ENCODE assay signal across 20 cellular contexts in genomic region chr6:105649192-105649591, GRCh38.
DNase-seq lines count a peak whose midpoint lies in the region; ATAC-seq, FAIRE-seq and TF ChIP-seq lines count a peak whose summit lies in the region.
"Had no signal": no experiment of that assay in that cellular context is flagged by ENCODE, and none has a peak within 500 bp of the region (broad histone marks: within the 10 kb centered on the region; RNA-seq: fewer than 3 reads in every experiment).

No MANE protein-coding gene starts in this region.

- H3K9me3 ChIP-seq in DND-41 (ENCODE audit: insufficient read depth, low read length, severe bottlenecking) (no peaks in the 10 kb centered on the region), trophoblast cell (ENCODE audit: insufficient read depth, low read depth, low read length) (no peaks in the 10 kb centered on the region)
- H3K9me3 ChIP-seq: adrenal gland, neutrophil, prostate gland, SJCRH30, testis had no signal

- H3K36me3 Mint-ChIP-seq in activated CD4-positive, alpha-beta memory T cell treated with anti-CD3 and anti-CD28 coated beads for 36 hours = no peaks in the 10 kb centered on the region
- H3K36me3 Mint-ChIP-seq in immature natural killer cell = no peaks in the 10 kb centered on the region

- no peak overlapping the region for H2BK120ac ChIP-seq in trophoblast cell (ENCODE audit: insufficient read depth, low read length, poor library complexity)

- H3K18ac ChIP-seq in trophoblast cell (ENCODE audit: low read length) = no peak overlapping the region

- no peak overlapping the region for H4K8ac ChIP-seq in trophoblast cell (ENCODE audit: low read depth, low read length)

- no peak for TF ChIP-seq POLR2A in GM12891 (IDR thresholded peaks at IDR 0.05; ENCODE audit: low read depth, low read length)

- no CpG with 5 or more reads among the region's 1 CpG for WGBS in trophoblast cell (ENCODE audit: extremely low coverage, insufficient coverage, insufficient read length)

- H2BK12ac ChIP-seq in trophoblast cell (ENCODE audit: low read length) = no peak overlapping the region

- H3K23ac ChIP-seq in trophoblast cell (ENCODE audit: low read length) = no peak overlapping the region

- H3K4ac ChIP-seq in trophoblast cell (ENCODE audit: low read depth, low read length) = no peak overlapping the region

- no peak overlapping the region for H4K91ac ChIP-seq in trophoblast cell (ENCODE audit: low read depth, low read length)

- peak; percentile 9 for FAIRE-seq in GM12891 (lab: Jason Lieb, UNC)
- FAIRE-seq: bronchial epithelial cell had no signal

- H3K14ac ChIP-seq in trophoblast cell (ENCODE audit: low read length) = no peak overlapping the region

- no peaks in the 10 kb centered on the region for H3K79me1 ChIP-seq in trophoblast cell (ENCODE audit: low read length)

- DNase-seq in DND-41 (peak; percentile 26), GM12891 (ENCODE audit: insufficient read length, low spot score) (no peak), immature natural killer cell (peak in 2 of 3 donors; percentile 10 to 25), trophoblast cell (no peak), NCI-H128 (lab: John Stamatoyannopoulos, UW; ENCODE audit: unreplicated experiment) (no peak), activated gamma-delta T cell (lab: John Stamatoyannopoulos, UW) (no peak)
- peak; percentile 22 for DNase-seq in activated CD4-positive, alpha-beta memory T cell treated with anti-CD3 and anti-CD28 coated beads for 36 hours
- DNase-seq: activated T-cell treated with anti-CD3 and anti-CD28 coated beads, Interleukin-2, amount 50 U/mL, for 1 hour; adrenal gland; DMS79 treated with DMSO at 0.1 percent for 48 hours; HCEC 1CT; NCI-H1417; NCI-H2107; NK-92 treated with Interleukin-12 subunit alpha and Interleukin-12 subunit beta, amount 100 ng/mL, for 24 hours; SJCRH30; testis had no signal

- intact Hi-C loops in activated CD4-positive, alpha-beta memory T cell treated with anti-CD3 and anti-CD28 coated beads for 36 hours (cut with micrococcal nuclease) = loop anchor here (5.0 to 10.0 kb wide), 4 partner anchors 136 to 873 kb away; no protein-coding TSS in a partner anchor

- POLR2A ChIA-PET in activated CD4-positive, alpha-beta memory T cell treated with anti-CD3 and anti-CD28 coated beads for 36 hours (lab: Charles Lee) = interaction anchor here (0.5 kb wide), 1 partner anchor 156 kb away, joined by 4 read pairs; no protein-coding TSS in a partner anchor

- H3K4me1 ChIP-seq in DND-41 (ENCODE audit: insufficient read depth, low read length) (peaks cover 65% of the 10 kb centered on the region), trophoblast cell (ENCODE audit: control insufficient read depth in 1 of 2, insufficient read depth in 2 of 2, low read length in 2 of 2) (no peaks in the 10 kb centered on the region)
- H3K4me1 ChIP-seq: adrenal gland, prostate gland, SJCRH30, testis had no signal

- peak overlapping the region; percentile 36 for H3K27ac Mint-ChIP-seq in activated CD4-positive, alpha-beta memory T cell treated with anti-CD3 and anti-CD28 coated beads for 36 hours
- peak overlapping the region; percentile 82 to 93 (median 90) for H3K27ac Mint-ChIP-seq in immature natural killer cell

- H3K27me3 ChIP-seq in DND-41 (ENCODE audit: insufficient read depth, low read length, poor library complexity) (no peaks in the 10 kb centered on the region), trophoblast cell (ENCODE audit: insufficient read depth, low read length) (no peaks in the 10 kb centered on the region)
- H3K27me3 ChIP-seq: adrenal gland, neutrophil, testis had no signal

- H3K4me1 Mint-ChIP-seq in activated CD4-positive, alpha-beta memory T cell treated with anti-CD3 and anti-CD28 coated beads for 36 hours (ENCODE audit: low read depth) = peaks cover 78% of the 10 kb centered on the region
- H3K4me1 Mint-ChIP-seq in immature natural killer cell = peaks cover 71 to 85% of the 10 kb centered on the region in 2 donors

- H3K4me3 Mint-ChIP-seq in activated CD4-positive, alpha-beta memory T cell treated with anti-CD3 and anti-CD28 coated beads for 36 hours = no peak overlapping the region
- H3K4me3 Mint-ChIP-seq in immature natural killer cell = peak overlapping the region; percentile 44 to 84 (median 68)

- H2AFZ ChIP-seq in DND-41 (ENCODE audit: low read depth, low read length) (no peak overlapping the region), trophoblast cell (ENCODE audit: insufficient read depth, low read length, poor library complexity) (no peak overlapping the region)

- H3K27me3 Mint-ChIP-seq in activated CD4-positive, alpha-beta memory T cell treated with anti-CD3 and anti-CD28 coated beads for 36 hours = peaks cover 30% of the 10 kb centered on the region
- H3K27me3 Mint-ChIP-seq in immature natural killer cell (ENCODE audit: low read depth in 3 of 3) = peaks cover 0 to 17% (median 7%) of the 10 kb centered on the region in 3 donors

- peak; percentile 43 for ATAC-seq in DND-41 (ENCODE audit: insufficient read depth, low read depth)
- ATAC-seq: Panc1 had no signal

- no peaks in the 10 kb centered on the region for H4K20me1 ChIP-seq in DND-41 (ENCODE audit: insufficient read depth, low read length)

- H3K4me2 ChIP-seq in DND-41 (ENCODE audit: insufficient read depth, low read length) (no peak overlapping the region), trophoblast cell (ENCODE audit: low read length) (no peak overlapping the region)

- no peak overlapping the region for H3K9ac ChIP-seq in DND-41 (ENCODE audit: low read depth, low read length)
- H3K9ac ChIP-seq in trophoblast cell (ENCODE audit: low read length) = no peak overlapping the region

- H3K36me3 ChIP-seq in DND-41 (ENCODE audit: insufficient read depth, low read length) (no peaks in the 10 kb centered on the region), trophoblast cell (ENCODE audit: control insufficient read depth in 1 of 2, insufficient read depth in 2 of 2, low read length in 2 of 2) (no peaks in the 10 kb centered on the region)
- H3K36me3 ChIP-seq: adrenal gland, neutrophil, prostate gland, SJCRH30 had no signal

- TF ChIP-seq CTCF in DND-41 (IDR thresholded peaks at IDR 0.05; ENCODE audit: borderline replicate concordance, extremely low read depth, low read length, poor library complexity, severe bottlenecking) = no peak

- H3K4me3 ChIP-seq in DND-41 (ENCODE audit: low read depth in 1 of 2, low read length in 2 of 2) = no peak overlapping the region
- H3K4me3 ChIP-seq in trophoblast cell (ENCODE audit: low read depth, low read length) = no peak overlapping the region
- H3K4me3 ChIP-seq: adrenal gland, prostate gland, SJCRH30, testis had no signal

- H3K79me2 ChIP-seq in DND-41 (ENCODE audit: insufficient read depth, low read length) (no peaks in the 10 kb centered on the region), trophoblast cell (ENCODE audit: control insufficient read depth, insufficient read depth, low read length, poor library complexity) (no peaks in the 10 kb centered on the region)

- no peak overlapping the region for H3K27ac ChIP-seq in DND-41 (ENCODE audit: low read length)
- H3K27ac ChIP-seq in trophoblast cell (ENCODE audit: low read depth, low read length) = no peak overlapping the region
- H3K27ac ChIP-seq: adrenal gland, neutrophil, prostate gland, SJCRH30, testis had no signal

- CTCF ChIA-PET in activated CD4-positive, alpha-beta memory T cell treated with anti-CD3 and anti-CD28 coated beads for 36 hours (lab: Charles Lee) = interaction anchor here (1.7 kb wide), 1 partner anchor 8 kb away, joined by 4 read pairs; no protein-coding TSS in a partner anchor

- no peak overlapping the region for H4K12ac ChIP-seq in trophoblast cell (ENCODE audit: low read depth, low read length)

- H2AK5ac ChIP-seq in trophoblast cell (ENCODE audit: low read length) = no peak overlapping the region

- no peak overlapping the region for H2BK5ac ChIP-seq in trophoblast cell (ENCODE audit: low read depth, low read length, poor library complexity)

- no peaks in the 10 kb centered on the region for H3K9me3 Mint-ChIP-seq in activated CD4-positive, alpha-beta memory T cell treated with anti-CD3 and anti-CD28 coated beads for 36 hours
- no peaks in the 10 kb centered on the region for H3K9me3 Mint-ChIP-seq in immature natural killer cell

TF ChIP-seq in GM12891, 5 proteins besides CTCF, POLR2A, EP300 and RAD21:
- TF ChIP-seq TAF1 (IDR thresholded peaks at IDR 0.05; ENCODE audit: low read depth, low read length) = no peak
- TF ChIP-seq SPI1 (IDR thresholded peaks at IDR 0.05; ENCODE audit: low read depth, low read length) = no peak
- no peak for TF ChIP-seq PAX5 (IDR thresholded peaks at IDR 0.05; ENCODE audit: insufficient read depth, low read length, severe bottlenecking)
- TF ChIP-seq POU2F2 (IDR thresholded peaks at IDR 0.05; ENCODE audit: low read depth, low read length) = no peak
- TF ChIP-seq POLR2AphosphoS5 (IDR thresholded peaks at IDR 0.05; ENCODE audit: low read depth, low read length) = no peak

Comparison
In these comparisons a context has a peak if more than half of its experiments do, and no peak if none do; other contexts are left out.
1. DNase-seq: peak in DND-41 (single experiment), activated CD4-positive, alpha-beta memory T cell treated with anti-CD3 and anti-CD28 coated beads for 36 hours (single experiment) and immature natural killer cell (2 of 3); none in GM12891 (single experiment), trophoblast cell (0 of 2), NCI-H128 (single experiment) and activated gamma-delta T cell (single experiment).